ENCODE assay signal across 1 cellular context in the genomic region with DNA sequence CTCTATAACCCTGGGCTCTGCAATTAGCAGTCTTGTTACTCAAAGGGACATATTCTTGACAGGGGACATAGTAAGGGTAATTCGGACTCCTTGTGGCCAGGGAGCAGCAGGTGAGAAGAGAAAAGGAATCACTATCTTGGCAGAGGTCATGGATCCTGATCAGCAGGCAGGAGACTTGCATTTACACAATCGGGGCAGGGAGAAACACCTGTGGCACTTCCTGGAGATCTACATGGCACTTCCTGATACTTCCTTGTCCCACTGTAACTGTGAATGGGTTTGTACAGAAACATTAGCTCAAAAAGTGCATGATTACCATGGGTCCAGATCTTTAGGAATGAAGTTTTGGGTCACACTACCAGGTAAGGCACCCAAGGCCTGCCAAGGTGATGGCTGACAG.
TF ChIP-seq lines count a peak whose summit lies in the region.

No MANE protein-coding gene starts in this region.

TF ChIP-seq in K562, 482 proteins besides CTCF, POLR2A, EP300 and RAD21 (continued from another document):
- no peak for TF ChIP-seq PHF20 (IDR thresholded peaks at IDR 0.05; ENCODE audit: partially characterized antibody)
- no peak for TF ChIP-seq ZNF444 (CRISPR knock-in tag; IDR thresholded peaks at IDR 0.05)
- TF ChIP-seq, protein P1, sequence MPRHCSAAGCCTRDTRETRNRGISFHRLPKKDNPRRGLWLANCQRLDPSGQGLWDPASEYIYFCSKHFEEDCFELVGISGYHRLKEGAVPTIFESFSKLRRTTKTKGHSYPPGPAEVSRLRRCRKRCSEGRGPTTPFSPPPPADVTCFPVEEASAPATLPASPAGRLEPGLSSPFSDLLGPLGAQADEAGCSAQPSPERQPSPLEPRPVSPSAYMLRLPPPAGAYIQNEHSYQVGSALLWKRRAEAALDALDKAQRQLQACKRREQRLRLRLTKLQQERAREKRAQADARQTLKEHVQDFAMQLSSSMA (CRISPR knock-in tag; IDR thresholded peaks at IDR 0.05), result no peak
- TF ChIP-seq, protein P2, sequence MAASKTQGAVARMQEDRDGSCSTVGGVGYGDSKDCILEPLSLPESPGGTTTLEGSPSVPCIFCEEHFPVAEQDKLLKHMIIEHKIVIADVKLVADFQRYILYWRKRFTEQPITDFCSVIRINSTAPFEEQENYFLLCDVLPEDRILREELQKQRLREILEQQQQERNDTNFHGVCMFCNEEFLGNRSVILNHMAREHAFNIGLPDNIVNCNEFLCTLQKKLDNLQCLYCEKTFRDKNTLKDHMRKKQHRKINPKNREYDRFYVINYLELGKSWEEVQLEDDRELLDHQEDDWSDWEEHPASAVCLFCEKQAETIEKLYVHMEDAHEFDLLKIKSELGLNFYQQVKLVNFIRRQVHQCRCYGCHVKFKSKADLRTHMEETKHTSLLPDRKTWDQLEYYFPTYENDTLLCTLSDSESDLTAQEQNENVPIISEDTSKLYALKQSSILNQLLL (CRISPR knock-in tag; IDR thresholded peaks at IDR 0.05; ENCODE audit: borderline replicate concordance), result no peak
- no peak for TF ChIP-seq SOX6 (IDR thresholded peaks at IDR 0.05)
- no peak for TF ChIP-seq E2F5 (CRISPR knock-in tag; IDR thresholded peaks at IDR 0.05)
- no peak for TF ChIP-seq ZBTB7A (IDR thresholded peaks at IDR 0.05; ENCODE audit: borderline replicate concordance, control insufficient read depth, low read depth, low read length)
- TF ChIP-seq NFIC (IDR thresholded peaks at IDR 0.05), result no peak
- TF ChIP-seq HDAC1 (IDR thresholded peaks at IDR 0.05), result no peak
- TF ChIP-seq FOXO4 (CRISPR knock-in tag; IDR thresholded peaks at IDR 0.05), result no peak
- TF ChIP-seq SMAD3 (CRISPR knock-in tag; conservative IDR thresholded peaks at IDR 0.05), result no peak
- TF ChIP-seq EGR1 (conservative IDR thresholded peaks at IDR 0.05), result no peak
- no peak for TF ChIP-seq ZNF140 (CRISPR knock-in tag; IDR thresholded peaks at IDR 0.05)
